In genomic region chr16:86243571-86244154, GRCh38 we compare ENCODE assay signal across 23 cellular contexts.
A peak's percentile ranks its signal among the peaks of the same experiment; 100 is the strongest.
DNase-seq lines count a peak whose midpoint lies in the region; ATAC-seq, FAIRE-seq and TF ChIP-seq lines count a peak whose summit lies in the region.
"Had no signal": no experiment of that assay in that cellular context is flagged by ENCODE, and none has a peak within 500 bp of the region (broad histone marks: within the 10 kb centered on the region; RNA-seq: fewer than 3 reads in every experiment).

No MANE protein-coding gene starts in this region.

- no peaks in the 10 kb centered on the region for H3F3A ChIP-seq in GM23338 (replicated peaks; ENCODE audit: low read depth)

- TF ChIP-seq POLR2A in upper lobe of left lung (IDR thresholded peaks at IDR 0.05) = no peak

- no peak for DNase-seq in GM23338 (ENCODE audit: low spot score)
- peak; percentile 46 for DNase-seq in islet precursor cell
- DNase-seq in mucosa of gallbladder (ENCODE audit: low spot score) = peak; percentile 8
- no peak for DNase-seq in upper lobe of left lung
- DNase-seq in activated naive CD4-positive, alpha-beta T cell treated with anti-CD3 and anti-CD28 coated beads, Interleukin-2, amount 50 U/mL, for 72 hours (ENCODE audit: low spot score in 2 of 2) = no peak
- no peak for DNase-seq in HTR-8/SVneo (ENCODE audit: insufficient read length, low spot score)
- DNase-seq: CD4-positive, CD25-positive, alpha-beta regulatory T cell; H7; Kasumi-1; NCI-H1092 treated with DMSO at 0.1 percent for 48 hours; NCI-H1436; NCI-H187; NCI-H2081 treated with DMSO at 0.1 percent for 48 hours; NCI-H524 treated with DMSO at 0.1 percent for 48 hours; NCI-H774; PC-3 had no signal

- TF ChIP-seq EP300 in upper lobe of left lung (IDR thresholded peaks at IDR 0.05) = no peak

- no peak overlapping the region for H3K27ac ChIP-seq in GM23338 (ENCODE audit: low read depth)
- H3K27ac ChIP-seq in upper lobe of left lung = peak overlapping the region; percentile 69 to 86 (median 77)
- H3K27ac ChIP-seq: BLaER1 had no signal

- H3K27me3 ChIP-seq in GM23338 (ENCODE audit: insufficient read depth) = no peaks in the 10 kb centered on the region
- no peaks in the 10 kb centered on the region for H3K27me3 ChIP-seq in upper lobe of left lung

- H3K36me3 ChIP-seq in GM23338 (ENCODE audit: insufficient read depth) (no peaks in the 10 kb centered on the region), upper lobe of left lung (no peaks in the 10 kb centered on the region)
- H3K36me3 ChIP-seq: BLaER1 had no signal

- peak overlapping the region; percentile 52; the same call in 1 of the 2 replicates for H2AFZ ChIP-seq in GM23338

- peaks cover 4% of the 10 kb centered on the region; the same call in 2 of the 3 replicates for H3K9me3 Mint-ChIP-seq in GM23338
- no peaks in the 10 kb centered on the region for H3K9me3 Mint-ChIP-seq in activated naive CD4-positive, alpha-beta T cell treated with anti-CD3 and anti-CD28 coated beads, Interleukin-2, amount 50 U/mL, for 72 hours

- H3K27ac Mint-ChIP-seq in GM23338 = no peak overlapping the region
- H3K27ac Mint-ChIP-seq in activated naive CD4-positive, alpha-beta T cell treated with anti-CD3 and anti-CD28 coated beads, Interleukin-2, amount 50 U/mL, for 72 hours = no peak overlapping the region
- H3K27ac Mint-ChIP-seq: CD4-positive, CD25-positive, alpha-beta regulatory T cell had no signal

- ATAC-seq in GM23338 (peak; percentile 28; the same call in 1 of the 3 replicates), upper lobe of left lung (ENCODE audit: low FRiP score in 2 of 2) (no peak), HG03457 (IDR thresholded peaks at IDR 0.05; ENCODE audit: unreplicated experiment) (no peak)
- ATAC-seq in activated naive CD4-positive, alpha-beta T cell treated with anti-CD3 and anti-CD28 coated beads, Interleukin-2, amount 50 U/mL, for 72 hours = no peak
- ATAC-seq: HepG2, K562, PC-3, Right ventricle myocardium inferior had no signal

- no peak overlapping the region for H3K4me2 ChIP-seq in GM23338
- H3K4me2 ChIP-seq: BLaER1 had no signal

- no peak overlapping the region for H3K4me3 Mint-ChIP-seq in GM23338
- H3K4me3 Mint-ChIP-seq: CD4-positive, CD25-positive, alpha-beta regulatory T cell had no signal

- H3K79me2 ChIP-seq in GM23338 (replicated peaks; ENCODE audit: insufficient read depth) = no peaks in the 10 kb centered on the region

- WGBS in upper lobe of left lung, 2 donors = 72 to 73% methylated on average over 15 of the region's 15 CpGs

- H3K27me3 Mint-ChIP-seq in GM23338 (ENCODE audit: insufficient read depth, low read depth, poor library complexity) = peaks cover 17% of the 10 kb centered on the region
- H3K27me3 Mint-ChIP-seq: CD4-positive, CD25-positive, alpha-beta regulatory T cell had no signal

- no peaks in the 10 kb centered on the region for H3K9me2 ChIP-seq in GM23338 (ENCODE audit: insufficient read depth)

- no peak for TF ChIP-seq CTCF in GM23338 (conservative IDR thresholded peaks at IDR 0.05; ENCODE audit: low read depth in 2 of 2)
- no peak for TF ChIP-seq CTCF in upper lobe of left lung (IDR thresholded peaks at IDR 0.05)

- H4K20me1 ChIP-seq in GM23338 (replicated peaks; ENCODE audit: insufficient read depth) = no peaks in the 10 kb centered on the region
- H4K20me1 ChIP-seq: BLaER1 had no signal

- H3K4me3 ChIP-seq in GM23338 = no peak overlapping the region
- no peak overlapping the region for H3K4me3 ChIP-seq in upper lobe of left lung
- H3K4me3 ChIP-seq: BLaER1, K562 had no signal

- peaks cover 34% of the 10 kb centered on the region for H3K4me1 Mint-ChIP-seq in GM23338
- H3K4me1 Mint-ChIP-seq: CD4-positive, CD25-positive, alpha-beta regulatory T cell had no signal

- no peaks in the 10 kb centered on the region for H3K9me3 ChIP-seq in upper lobe of left lung
- H3K9me3 ChIP-seq: BLaER1 had no signal

- H3K36me3 Mint-ChIP-seq in GM23338 (ENCODE audit: low read depth) = peaks cover 4% of the 10 kb centered on the region
- no peaks in the 10 kb centered on the region for H3K36me3 Mint-ChIP-seq in activated naive CD4-positive, alpha-beta T cell treated with anti-CD3 and anti-CD28 coated beads, Interleukin-2, amount 50 U/mL, for 72 hours
- H3K36me3 Mint-ChIP-seq: CD4-positive, CD25-positive, alpha-beta regulatory T cell had no signal

- H3K4me1 ChIP-seq in GM23338 (ENCODE audit: insufficient read depth) (peaks cover 19% of the 10 kb centered on the region), upper lobe of left lung (peaks cover 3 to 8% (median 5%) of the 10 kb centered on the region in 4 donors)
- H3K4me1 ChIP-seq: BLaER1 had no signal

- FAIRE-seq in HTR-8/SVneo (lab: Jason Lieb, UNC) = no peak
- FAIRE-seq: D721Med, GM19239, HepG2, K562 had no signal

TF ChIP-seq in GM23338, 12 proteins besides CTCF, POLR2A, EP300 and RAD21:
- TF ChIP-seq EZH2 (IDR thresholded peaks at IDR 0.05; ENCODE audit: low read depth, unreplicated experiment) (no peak), CREB1 (CRISPR knock-in tag; IDR thresholded peaks at IDR 0.05; ENCODE audit: low read depth) (no peak), STAT1 (IDR thresholded peaks at IDR 0.05; ENCODE audit: unreplicated experiment) (no peak), EZH2phosphoT487 (IDR thresholded peaks at IDR 0.05; ENCODE audit: unreplicated experiment) (no peak)

Comparison
In these comparisons a context has a peak if more than half of its experiments do, and no peak if none do; other contexts are left out.
1. DNase-seq: peak in islet precursor cell (single experiment) and mucosa of gallbladder (single experiment); none in GM23338 (single experiment), upper lobe of left lung (0 of 2), activated naive CD4-positive, alpha-beta T cell treated with anti-CD3 and anti-CD28 coated beads, Interleukin-2, amount 50 U/mL, for 72 hours (0 of 2) and HTR-8/SVneo (single experiment).